ENCODE assay signal across 25 cellular contexts in the genomic region with DNA sequence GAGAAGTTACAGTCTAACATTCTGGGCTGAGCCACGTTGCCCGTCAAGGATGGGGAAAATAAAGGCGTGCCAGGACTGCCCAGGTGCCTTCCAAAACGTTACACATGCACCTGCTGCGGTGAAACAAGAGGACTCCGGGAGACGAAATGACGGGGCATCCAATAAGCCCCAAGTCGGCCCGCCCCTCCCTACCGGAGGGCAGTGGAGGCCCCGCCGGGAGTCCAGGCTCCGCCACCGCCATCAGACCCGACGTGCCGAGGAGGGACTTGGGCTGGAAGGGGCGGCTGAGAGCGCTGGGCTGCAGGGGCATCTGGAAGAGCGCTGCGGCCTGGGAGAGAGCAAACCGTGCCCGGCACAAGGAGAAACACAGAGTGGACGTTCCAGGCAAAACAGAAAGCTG.
"Had no signal": no experiment of that assay in that cellular context is flagged by ENCODE, and none has a peak within 500 bp of the region (broad histone marks: within the 10 kb centered on the region; RNA-seq: fewer than 3 reads in every experiment).

No MANE protein-coding gene starts in this region.

- DNase-seq: cortex of kidney; effector memory CD4-positive, alpha-beta T cell; heart right ventricle; hypothalamus; left cardiac atrium; left ventricle myocardium inferior; lower lobe of right lung; stimulated activated CD4-positive, alpha-beta T cell treated with anti-CD3 and anti-CD28 coated beads, Interleukin-2, amount 100 ng/mL, for 24 hours; stimulated activated CD4-positive, alpha-beta T cell treated with anti-CD3 and anti-CD28 coated beads, Interleukin-4, amount 100 ng/mL, for 4 hours; stimulated activated naive B cell treated with anti-CD40 and anti-IgM and Interleukin-4, amounts not matched to agents 10 μg/mL and 1 μg/mL and 100 μg/mL, for 72 hours; stomach; substantia nigra; transverse colon; uterus had no signal

- H3K4me1 Mint-ChIP-seq: memory B cell; stimulated activated naive B cell treated with anti-CD40 and anti-IgM and Interleukin-4, amounts not matched to agents 10 μg/mL and 1 μg/mL and 100 μg/mL, for 72 hours had no signal

- H3K36me3 Mint-ChIP-seq: memory B cell; mesothelial cell of epicardium; stimulated activated naive B cell treated with anti-CD40 and anti-IgM and Interleukin-4, amounts not matched to agents 10 μg/mL and 1 μg/mL and 100 μg/mL, for 72 hours had no signal

- H3K4me3 ChIP-seq: dorsolateral prefrontal cortex, esophagus muscularis mucosa, gastrocnemius medialis, heart right ventricle, left ventricle myocardium inferior, lower lobe of right lung, skin epidermis, stomach, thoracic aorta, transverse colon, uterus had no signal

- H3K27ac ChIP-seq: epithelial cell of prostate, esophagus muscularis mucosa, gastrocnemius medialis, heart right ventricle, left ventricle myocardium inferior, lower lobe of right lung, parathyroid adenoma, skin epidermis, stomach, thoracic aorta, transverse colon, uterus had no signal

- H3K27me3 ChIP-seq: dorsolateral prefrontal cortex, gastrocnemius medialis, transverse colon, uterus had no signal

- H3K27ac Mint-ChIP-seq: memory B cell; mesothelial cell of epicardium; nephron; stimulated activated naive B cell treated with anti-CD40 and anti-IgM and Interleukin-4, amounts not matched to agents 10 μg/mL and 1 μg/mL and 100 μg/mL, for 72 hours had no signal

- H3K9me3 ChIP-seq: esophagus muscularis mucosa, gastrocnemius medialis, heart right ventricle, left ventricle myocardium inferior, lower lobe of right lung, stomach, thoracic aorta, transverse colon, uterus had no signal

- H2AFZ ChIP-seq: parathyroid adenoma had no signal

- H3K4me3 Mint-ChIP-seq: memory B cell; mesothelial cell of epicardium; nephron; stimulated activated naive B cell treated with anti-CD40 and anti-IgM and Interleukin-4, amounts not matched to agents 10 μg/mL and 1 μg/mL and 100 μg/mL, for 72 hours had no signal

- ATAC-seq: heart right ventricle; left cardiac atrium; lower lobe of right lung; sciatic nerve; stimulated activated naive B cell treated with anti-CD40 and anti-IgM and Interleukin-4, amounts not matched to agents 10 μg/mL and 1 μg/mL and 100 μg/mL, for 72 hours had no signal

- H3K79me2 ChIP-seq: parathyroid adenoma had no signal

- H3K36me3 ChIP-seq: esophagus muscularis mucosa, gastrocnemius medialis, heart right ventricle, left ventricle myocardium inferior, lower lobe of right lung, stomach, thoracic aorta, transverse colon, uterus had no signal

- H3K9me3 Mint-ChIP-seq: memory B cell; mesothelial cell of epicardium; nephron; stimulated activated naive B cell treated with anti-CD40 and anti-IgM and Interleukin-4, amounts not matched to agents 10 μg/mL and 1 μg/mL and 100 μg/mL, for 72 hours had no signal

- H3K4me1 ChIP-seq: parathyroid adenoma, transverse colon, uterus had no signal
